In the genomic region with DNA sequence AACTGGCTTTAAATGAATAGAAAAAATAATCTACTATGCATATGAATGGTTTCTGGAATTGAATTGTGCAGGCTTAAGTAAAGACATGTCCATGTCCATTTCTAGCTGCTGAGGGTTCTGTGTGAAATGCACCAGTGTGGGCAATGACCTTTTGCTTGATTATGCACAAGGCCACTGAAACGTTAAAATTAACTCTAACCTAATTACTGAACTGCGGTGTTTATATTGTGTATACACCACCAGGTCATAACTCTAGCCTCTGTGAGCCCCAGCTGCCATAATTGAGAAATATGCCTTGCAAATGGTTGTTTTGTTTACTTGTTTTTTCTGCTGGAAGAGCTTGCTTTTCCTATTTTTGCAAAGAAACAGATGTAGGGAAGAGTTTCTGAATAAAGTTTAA, we compare ENCODE assay signal across 24 cellular contexts. TPM values are rescaled to one million over a fixed set of nuclear protein-coding genes. Genes with fewer than 3 reads are reported as not detected.
DNase-seq lines count a peak whose midpoint lies in the region; ATAC-seq, FAIRE-seq and TF ChIP-seq lines count a peak whose summit lies in the region.
"Had no signal": no experiment of that assay in that cellular context is flagged by ENCODE, and none has a peak within 500 bp of the region (broad histone marks: within the 10 kb centered on the region; RNA-seq: fewer than 3 reads in every experiment).

No MANE protein-coding gene starts in this region.

- DNase-seq in HepG2 (ENCODE audit: low spot score) (no peak), fibroblast of gingiva (ENCODE audit: low read depth) (peak; percentile 30), neuronal stem cell (ENCODE audit: low spot score) (no peak), chondrocyte (ENCODE audit: low spot score) (no peak), frontal cortex (ENCODE audit: low spot score in 2 of 2) (no peak), brain microvascular endothelial cell (no peak)
- DNase-seq: BE2C; CD4-positive, alpha-beta T cell; CD8-positive, alpha-beta memory T cell; DMS 273 treated with DMSO at 0.1 percent for 48 hours; DMS79; EL; GDM1; GOT3; HCEC 1CT had no signal

- no peak for ATAC-seq in HepG2
- no peak for ATAC-seq in GM21367 (IDR thresholded peaks at IDR 0.05; ENCODE audit: unreplicated experiment)
- ATAC-seq: GM12878 had no signal

- H3K23ac ChIP-seq in neuronal stem cell (ENCODE audit: low read depth, low read length, poor library complexity), result no peak overlapping the region

- H3K36me3 Mint-ChIP-seq in chondrocyte (ENCODE audit: low read depth), result no peaks in the 10 kb centered on the region
- H3K36me3 Mint-ChIP-seq: CD14-positive monocyte; CD8-positive, alpha-beta memory T cell had no signal

- no peak overlapping the region for H3K4me3 ChIP-seq in liver (ENCODE audit: low read depth in 1 of 3, low read length in 3 of 3)
- no peak overlapping the region for H3K4me3 ChIP-seq in HepG2 (replicated peaks in 1 of 3; ENCODE audit: insufficient read depth in 1 of 3, low read depth in 2 of 3, low read length in 3 of 3)
- H3K4me3 ChIP-seq in neuronal stem cell (ENCODE audit: low read length in 2 of 2), result no peak overlapping the region
- H3K4me3 ChIP-seq in brain microvascular endothelial cell (ENCODE audit: low read depth, low read length), result no peak overlapping the region
- H3K4me3 ChIP-seq: BLaER1 treated with 17β-estradiol and CSF1 and Interleukin-3, amounts not matched to agents 10 nM and 100 nM; GM12878 had no signal

- TF ChIP-seq RAD21 in liver (IDR thresholded peaks at IDR 0.05) (no peak), HepG2 (CRISPR knock-in tag; IDR thresholded peaks at IDR 0.05) (no peak)

- H4K20me1 ChIP-seq in HepG2 (ENCODE audit: insufficient read depth, low read length), result no peaks in the 10 kb centered on the region
- H4K20me1 ChIP-seq: BLaER1 treated with 17β-estradiol and CSF1 and Interleukin-3, amounts not matched to agents 10 nM and 100 nM had no signal

- H2AFZ ChIP-seq in HepG2 (ENCODE audit: low read length) (no peak overlapping the region), neuronal stem cell (ENCODE audit: low read length) (peak overlapping the region; percentile 84)

- no TSS peak for BruUV-seq in HepG2 (replicated peaks; lab: Mats Ljungman, UMichigan)

- 51% methylated on average over 2 of the region's 2 CpGs for WGBS in liver
- 0% methylated on average over 2 of the region's 2 CpGs for WGBS in HepG2 (ENCODE audit: low lambda C conversion rate)
- WGBS in neuronal stem cell (ENCODE audit: extremely low coverage in 2 of 2, insufficient read length in 2 of 2, insufficient replicate concordance in 1 of 2), 2 donors, result no CpG with 5 or more reads among the region's 2 CpGs

- no peak overlapping the region for H3K4ac ChIP-seq in neuronal stem cell (ENCODE audit: low read length)

- POLR2A ChIA-PET in HepG2 (lab: Yijun Ruan, JAX), result no interaction called here

- peaks cover 8% of the 10 kb centered on the region for H3K27me3 Mint-ChIP-seq in chondrocyte (ENCODE audit: low read depth)
- H3K27me3 Mint-ChIP-seq: CD4-positive, alpha-beta T cell had no signal

- no peaks in the 10 kb centered on the region for H3K27me3 ChIP-seq in liver (ENCODE audit: control insufficient read depth in 4 of 4, insufficient read depth in 4 of 4, low read length in 3 of 4)
- no peaks in the 10 kb centered on the region for H3K27me3 ChIP-seq in HepG2 (ENCODE audit: control insufficient read depth in 1 of 2, insufficient read depth in 2 of 2, low read length in 2 of 2)
- H3K27me3 ChIP-seq in neuronal stem cell (ENCODE audit: control insufficient read depth in 3 of 3, insufficient read depth in 3 of 3, low read depth in 1 of 3, low read length in 3 of 3), result no peaks in the 10 kb centered on the region
- H3K27me3 ChIP-seq in brain microvascular endothelial cell (replicated peaks), result no peaks in the 10 kb centered on the region
- H3K27me3 ChIP-seq: BE2C; BLaER1 treated with 17β-estradiol and CSF1 and Interleukin-3, amounts not matched to agents 10 nM and 100 nM had no signal

- H3K9ac ChIP-seq in liver (ENCODE audit: low read depth in 1 of 2, low read length in 2 of 2), result no peak overlapping the region
- H3K9ac ChIP-seq in HepG2 (ENCODE audit: insufficient read depth, low read depth, low read length), result no peak overlapping the region
- no peak overlapping the region for H3K9ac ChIP-seq in neuronal stem cell (ENCODE audit: low read depth, low read length, poor library complexity)
- H3K9ac ChIP-seq: BLaER1 treated with 17β-estradiol and CSF1 and Interleukin-3, amounts not matched to agents 10 nM and 100 nM had no signal

- H3K4me1 Mint-ChIP-seq in chondrocyte (ENCODE audit: low read depth), result peaks cover 12% of the 10 kb centered on the region
- H3K4me1 Mint-ChIP-seq: CD14-positive monocyte; CD8-positive, alpha-beta memory T cell had no signal

- H3K9me3 ChIP-seq in liver (ENCODE audit: control insufficient read depth in 4 of 4, low read length in 3 of 4), result peaks cover 0 to 3% (median 0%) of the 10 kb centered on the region in 4 donors
- H3K9me3 ChIP-seq in HepG2 (ENCODE audit: low read length), result no peaks in the 10 kb centered on the region
- H3K9me3 ChIP-seq in neuronal stem cell (replicated peaks in 1 of 2; ENCODE audit: control insufficient read depth in 2 of 2, insufficient read depth in 1 of 2, low read depth in 1 of 2, low read length in 2 of 2), result peaks cover 2 to 3% of the 10 kb centered on the region in 2 donors
- H3K9me3 ChIP-seq: BE2C; BLaER1 treated with 17β-estradiol and CSF1 and Interleukin-3, amounts not matched to agents 10 nM and 100 nM had no signal

- intact Hi-C loops in HepG2 (cut with micrococcal nuclease; ENCODE audit: unreplicated experiment), result no loop called here

- no peak overlapping the region for H3K27ac Mint-ChIP-seq in chondrocyte (ENCODE audit: unreplicated experiment)
- H3K27ac Mint-ChIP-seq: CD14-positive monocyte; CD4-positive, alpha-beta T cell; CD8-positive, alpha-beta memory T cell had no signal

- H3K79me2 ChIP-seq in HepG2 (ENCODE audit: insufficient read depth, low read length), result no peaks in the 10 kb centered on the region

- no peak overlapping the region for H4K91ac ChIP-seq in neuronal stem cell (ENCODE audit: low read depth, low read length, poor library complexity)

- TF ChIP-seq POLR2A in HepG2 (IDR thresholded peaks at IDR 0.05; ENCODE audit: insufficient read depth in 1 of 2, low read depth in 2 of 2, low read length in 2 of 2), result no peak

- no peak overlapping the region for H2BK12ac ChIP-seq in neuronal stem cell (ENCODE audit: low read length)

- TF ChIP-seq CTCF in liver (IDR thresholded peaks at IDR 0.05; ENCODE audit: low read depth, low read length, missing input control), result no peak
- TF ChIP-seq CTCF in HepG2 (CRISPR knock-in tag; IDR thresholded peaks at IDR 0.05), result no peak
- TF ChIP-seq CTCF in chondrocyte (IDR thresholded peaks at IDR 0.05), result no peak
- TF ChIP-seq CTCF in brain microvascular endothelial cell (IDR thresholded peaks at IDR 0.05; ENCODE audit: low read depth, low read length, missing control alignments), result no peak

- no peak overlapping the region for H2AK5ac ChIP-seq in neuronal stem cell (ENCODE audit: low read depth, low read length)

- H3K4me2 ChIP-seq in HepG2 (ENCODE audit: low read depth, low read length), result no peak overlapping the region
- H3K4me2 ChIP-seq in neuronal stem cell (ENCODE audit: insufficient read depth, low read length, poor library complexity, severe bottlenecking), result no peak overlapping the region
- H3K4me2 ChIP-seq: BLaER1 treated with 17β-estradiol and CSF1 and Interleukin-3, amounts not matched to agents 10 nM and 100 nM had no signal

- H2BK5ac ChIP-seq in neuronal stem cell (ENCODE audit: low read length), result no peak overlapping the region

- H3K4me3 Mint-ChIP-seq in chondrocyte (ENCODE audit: unreplicated experiment), result no peak overlapping the region
- H3K4me3 Mint-ChIP-seq: CD14-positive monocyte; CD4-positive, alpha-beta T cell; CD8-positive, alpha-beta memory T cell had no signal

- no peak for FAIRE-seq in HepG2 (lab: Jason Lieb, UNC)
- no peak for FAIRE-seq in frontal cortex (lab: Jason Lieb, UNC)
- FAIRE-seq: A204.1, GM12878, H54 had no signal

- H3K9me3 Mint-ChIP-seq in chondrocyte (ENCODE audit: low read depth), result peaks cover 7% of the 10 kb centered on the region
- H3K9me3 Mint-ChIP-seq: CD4-positive, alpha-beta T cell had no signal

- H2BK120ac ChIP-seq in neuronal stem cell (ENCODE audit: low read depth, low read length), result no peak overlapping the region

- H3K27ac ChIP-seq in liver (ENCODE audit: low read depth in 1 of 2, low read length in 2 of 2) (no peak overlapping the region), HepG2 (ENCODE audit: extremely low read length, insufficient read depth, low read length) (no peak overlapping the region), neuronal stem cell (replicated peaks; ENCODE audit: low read length) (no peak overlapping the region), brain microvascular endothelial cell (no peak overlapping the region)
- H3K27ac ChIP-seq: 22Rv1; BLaER1 treated with 17β-estradiol and CSF1 and Interleukin-3, amounts not matched to agents 10 nM and 100 nM had no signal

- no peak overlapping the region for H2BK15ac ChIP-seq in neuronal stem cell (ENCODE audit: low read length)

- H3K18ac ChIP-seq in neuronal stem cell (ENCODE audit: low read length), result no peak overlapping the region

- in situ Hi-C loops in HepG2 (cut with HindIII; ENCODE audit: extremely low pct_ligation_motif_present, low pct_unique_long_range_greater_than_20kb), result no loop called here
- in situ Hi-C loops in brain microvascular endothelial cell (cut with HindIII; ENCODE audit: low pct_ligation_motif_present, low sequenced_read_pairs), result no loop called here

- H3K4me1 ChIP-seq in liver (ENCODE audit: control insufficient read depth in 4 of 4, insufficient read depth in 4 of 4, low read length in 3 of 4) (no peaks in the 10 kb centered on the region), HepG2 (ENCODE audit: insufficient read depth, low read length) (no peaks in the 10 kb centered on the region), neuronal stem cell (ENCODE audit: control insufficient read depth in 2 of 2, insufficient read depth in 1 of 2, low read depth in 1 of 2, low read length in 2 of 2) (peaks cover 4 to 19% of the 10 kb centered on the region in 2 donors)
- H3K4me1 ChIP-seq: BE2C; BLaER1 treated with 17β-estradiol and CSF1 and Interleukin-3, amounts not matched to agents 10 nM and 100 nM had no signal

- CTCF ChIA-PET in HepG2 (lab: Yijun Ruan, JAX; ENCODE audit: low intra/inter-chr PET ratio, low total read pairs), result no interaction called here

- TF ChIP-seq EP300 in HepG2 (IDR thresholded peaks at IDR 0.05; ENCODE audit: low read depth in 2 of 2, low read length in 2 of 2), result no peak
- no peak for TF ChIP-seq EP300 in HepG2 (CRISPR knock-in tag; IDR thresholded peaks at IDR 0.05; ENCODE audit: borderline replicate concordance)

- H3K36me3 ChIP-seq in liver (ENCODE audit: control insufficient read depth in 4 of 4, insufficient read depth in 3 of 4, low read depth in 1 of 4, low read length in 3 of 4) (no peaks in the 10 kb centered on the region), HepG2 (replicated peaks in 1 of 2; ENCODE audit: control insufficient read depth in 1 of 2, insufficient read depth in 2 of 2, low read length in 2 of 2) (no peaks in the 10 kb centered on the region), neuronal stem cell (replicated peaks in 1 of 2; ENCODE audit: control insufficient read depth in 2 of 2, insufficient read depth in 2 of 2, low read length in 2 of 2) (no peaks in the 10 kb centered on the region), brain microvascular endothelial cell (replicated peaks) (no peaks in the 10 kb centered on the region)
- H3K36me3 ChIP-seq: BE2C; BLaER1 treated with 17β-estradiol and CSF1 and Interleukin-3, amounts not matched to agents 10 nM and 100 nM had no signal

- no peak overlapping the region for H4K8ac ChIP-seq in neuronal stem cell (ENCODE audit: low read depth, low read length)

- no peak overlapping the region for H3K14ac ChIP-seq in neuronal stem cell (ENCODE audit: low read length)

- no peaks in the 10 kb centered on the region for H3K79me1 ChIP-seq in neuronal stem cell (ENCODE audit: low read depth, low read length)

RNA-seq across cellular contexts. Expression of a gene that starts 46.1 kb away (rescaled TPM):
- total RNA-seq in liver, result 1 to 10 TPM; 1.4 to 1.6 TPM
- 1 to 10 TPM; 1.6 to 3.5 TPM for polyA plus RNA-seq in liver
- total RNA-seq in HepG2 (2016; rRNA removed; fragmentation: Illumina TruSeq; extraction: Trizol), result not detected in 2 replicates
- not detected in 2 replicates for total RNA-seq in HepG2 (2016; cell fraction: cytosol; rRNA removed; fragmentation: Illumina TruSeq; extraction: Trizol; ENCODE audit: low read depth)
- total RNA-seq in HepG2 (2016; cell fraction: insoluble cytoplasmic fraction; rRNA removed; fragmentation: Illumina TruSeq; extraction: Trizol), result not detected in 2 replicates
- total RNA-seq in HepG2 (2016; cell fraction: membrane; rRNA removed; fragmentation: Illumina TruSeq; extraction: Trizol), result not detected in 2 replicates
- total RNA-seq in HepG2 (2016; cell fraction: nucleus; rRNA removed; fragmentation: Illumina TruSeq; extraction: Trizol), result not detected in 2 replicates
- polyA plus RNA-seq in HepG2 (2011; rRNA removed), result not detected in 2 replicates
- polyA plus RNA-seq in HepG2 (2011; cell fraction: cytosol; rRNA removed), result not detected in 2 replicates
- polyA plus RNA-seq in HepG2 (2011; cell fraction: nucleus; rRNA removed), result not detected in 2 replicates
- not detected in 2 replicates for polyA plus RNA-seq in HepG2 (2012)
- not detected in 2 replicates for polyA plus RNA-seq in HepG2 (2016; cell fraction: cytosol; fragmentation: Illumina TruSeq; extraction: Trizol; ENCODE audit: low read depth)
- polyA plus RNA-seq in HepG2 (2016; cell fraction: insoluble cytoplasmic fraction; fragmentation: Illumina TruSeq; extraction: Trizol; ENCODE audit: low read depth), result not detected in 2 replicates
- polyA plus RNA-seq in HepG2 (2016; cell fraction: membrane; fragmentation: Illumina TruSeq; extraction: Trizol; ENCODE audit: low read depth), result not detected in 2 replicates
- polyA plus RNA-seq in HepG2 (2016; cell fraction: nucleus; fragmentation: Illumina TruSeq; extraction: Trizol; ENCODE audit: insufficient read depth, low read depth), result not detected in 2 replicates
- polyA minus RNA-seq in HepG2 (2011; rRNA and poly(A)+ RNA removed; ENCODE audit: low replicate concordance), result not detected in 2 replicates
- not detected in 2 replicates for polyA minus RNA-seq in HepG2 (2011; cell fraction: cytosol; rRNA and poly(A)+ RNA removed)
- polyA minus RNA-seq in HepG2 (2011; cell fraction: nucleus; rRNA and poly(A)+ RNA removed), result not detected in 2 replicates
- 0.03 TPM for polyA plus RNA-seq in neuronal stem cell (2013, experiment 1 of 2)
- 0.03 TPM for polyA plus RNA-seq in neuronal stem cell (2013, experiment 2 of 2)
- total RNA-seq in chondrocyte, result 0.21 to 18.1 TPM (median 0.22 TPM) in 3 replicates
- total RNA-seq in frontal cortex, result 36.7 TPM
- total RNA-seq: CD4-positive, alpha-beta T cell; CD8-positive, alpha-beta memory T cell; GM12878 had no signal
- polyA plus RNA-seq: AG04450; CD14-positive monocyte; CD8-positive, alpha-beta memory T cell had no signal
